In the genomic region with DNA sequence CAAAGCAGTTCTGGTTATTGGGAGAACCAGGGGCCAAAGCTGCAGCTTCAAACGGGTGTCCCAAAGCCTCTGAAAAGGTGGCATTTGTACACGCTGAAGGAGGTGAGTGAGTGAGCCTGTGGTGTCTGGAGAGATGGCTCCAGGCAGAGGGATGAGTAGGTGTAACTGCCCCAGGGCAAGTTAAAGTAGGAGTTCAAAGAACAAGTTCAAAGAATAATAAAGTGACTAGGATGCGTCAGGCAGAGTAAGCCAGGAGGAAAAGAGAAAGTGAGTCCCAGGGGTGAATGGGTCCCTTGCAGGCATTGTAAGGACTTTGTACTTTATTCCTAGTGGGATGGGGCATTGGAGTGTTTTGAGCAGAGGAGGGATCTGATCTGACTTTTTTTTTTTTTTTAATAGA, we compare ENCODE assay signal across 22 cellular contexts.
"Had no signal": no experiment of that assay in that cellular context is flagged by ENCODE, and none has a peak within 500 bp of the region (broad histone marks: within the 10 kb centered on the region; RNA-seq: fewer than 3 reads in every experiment).

No MANE protein-coding gene starts in this region.

- H3K27ac ChIP-seq: neural progenitor cell, sigmoid colon had no signal

- H3K27me3 Mint-ChIP-seq: activated CD4-positive, alpha-beta T cell treated with anti-CD3 and anti-CD28 coated beads, Interleukin-2, amount 10 ng/mL, durations not matched to agents 7 days and 5 days; dendritic cell treated with granulocyte-macrophage colony-stimulating factor and Interleukin-4, amounts not matched to agents 40 ng/mL and 50 ng/mL, for 4 days had no signal

- H3K27me3 ChIP-seq: neural progenitor cell, sigmoid colon had no signal

- H3K4me3 ChIP-seq: neural progenitor cell, sigmoid colon had no signal

- H3K4me2 ChIP-seq: neural progenitor cell had no signal

- H3K27ac Mint-ChIP-seq: activated CD4-positive, alpha-beta T cell treated with anti-CD3 and anti-CD28 coated beads, Interleukin-2, amount 10 ng/mL, durations not matched to agents 7 days and 5 days; activated CD8-positive, alpha-beta T cell treated with anti-CD3 and anti-CD28 coated beads, Interleukin-2, amount 10 ng/mL, durations not matched to agents 7 days and 5 days; activated T-helper 1 cell treated with anti-CD3 and anti-CD28 coated beads, Interleukin-12 subunit alpha, Interleukin-12 subunit beta, Interleukin-2, Interleukin-4 antibody, amounts not matched to agents 30 ng/mL and 10 ng/mL and 1 ng/mL, durations not matched to agents 14 hours and 24 hours and 36 hours; brain; dendritic cell treated with granulocyte-macrophage colony-stimulating factor and Interleukin-4, amounts not matched to agents 40 ng/mL and 50 ng/mL, for 4 days; neural progenitor cell had no signal

- H3K9me3 Mint-ChIP-seq: activated CD4-positive, alpha-beta T cell treated with anti-CD3 and anti-CD28 coated beads, Interleukin-2, amount 10 ng/mL, durations not matched to agents 7 days and 5 days; activated naive CD4-positive, alpha-beta T cell treated with anti-CD3 and anti-CD28 coated beads, Interleukin-2, amount 50 U/mL, for 72 hours; activated T-helper 1 cell treated with anti-CD3 and anti-CD28 coated beads, Interleukin-12 subunit alpha, Interleukin-12 subunit beta, Interleukin-2, Interleukin-4 antibody, amounts not matched to agents 30 ng/mL and 10 ng/mL and 1 ng/mL, durations not matched to agents 14 hours and 24 hours and 36 hours; dendritic cell treated with granulocyte-macrophage colony-stimulating factor and Interleukin-4, amounts not matched to agents 40 ng/mL and 50 ng/mL, for 4 days; neural progenitor cell had no signal

- DNase-seq: activated CD4-positive, alpha-beta T cell treated with anti-CD3 and anti-CD28 coated beads, Interleukin-2, amount 10 ng/mL, durations not matched to agents 7 days and 5 days; activated CD8-positive, alpha-beta T cell treated with anti-CD3 and anti-CD28 coated beads, Interleukin-2, amount 10 ng/mL, durations not matched to agents 7 days and 5 days; activated gamma-delta T cell; aorta; caudate nucleus; effector CD4-positive, alpha-beta T cell; erythroblast; foreskin fibroblast; hippocampal formation; left ventricle myocardium superior; posterior cingulate gyrus; sigmoid colon; stimulated activated CD4-positive, alpha-beta T cell treated with anti-CD3 and anti-CD28 coated beads, Interleukin-2, amount 100 ng/mL, for 48 hours; stimulated activated naive CD4-positive, alpha-beta T cell; T-helper 2 cell had no signal

- H3K36me3 Mint-ChIP-seq: activated naive CD4-positive, alpha-beta T cell treated with anti-CD3 and anti-CD28 coated beads, Interleukin-2, amount 50 U/mL, for 72 hours; brain; neural progenitor cell had no signal

- FAIRE-seq: endometrium had no signal

- H3K4me1 Mint-ChIP-seq: brain, neural progenitor cell had no signal

- H3K4me3 Mint-ChIP-seq: activated CD4-positive, alpha-beta T cell treated with anti-CD3 and anti-CD28 coated beads, Interleukin-2, amount 10 ng/mL, durations not matched to agents 7 days and 5 days; activated CD8-positive, alpha-beta T cell treated with anti-CD3 and anti-CD28 coated beads, Interleukin-2, amount 10 ng/mL, durations not matched to agents 7 days and 5 days; activated T-helper 1 cell treated with anti-CD3 and anti-CD28 coated beads, Interleukin-12 subunit alpha, Interleukin-12 subunit beta, Interleukin-2, Interleukin-4 antibody, amounts not matched to agents 30 ng/mL and 10 ng/mL and 1 ng/mL, durations not matched to agents 14 hours and 24 hours and 36 hours; brain; dendritic cell treated with granulocyte-macrophage colony-stimulating factor and Interleukin-4, amounts not matched to agents 40 ng/mL and 50 ng/mL, for 4 days; neural progenitor cell had no signal

- H3K36me3 ChIP-seq: neural progenitor cell, sigmoid colon had no signal

- H3K4me1 ChIP-seq: neural progenitor cell, sigmoid colon had no signal

- ATAC-seq: activated CD4-positive, CD25-positive, alpha-beta regulatory T cell treated with anti-CD3 and anti-CD28 coated beads, Interleukin-2, amount 50 U/mL, for 24 hours; activated CD8-positive, alpha-beta T cell treated with anti-CD3 and anti-CD28 coated beads, Interleukin-2, amount 10 ng/mL, durations not matched to agents 7 days and 5 days; left ventricle myocardium superior had no signal

- H3K9me3 ChIP-seq: sigmoid colon had no signal
